Comparison of ENCODE assay signal across 8 cellular contexts in genomic region chr12:53984901-53985357, GRCh38. TPM values are rescaled to one million over a fixed set of nuclear protein-coding genes. Genes with fewer than 3 reads are reported as not detected.
DNase-seq lines count a peak whose midpoint lies in the region; ATAC-seq, FAIRE-seq and TF ChIP-seq lines count a peak whose summit lies in the region.

HOXC10 (plus strand) TSS chr12:53985146; CDS start chr12:53985260, 114 bp downstream.

- peak; percentile 94 for FAIRE-seq in G401.6 (lab: Jason Lieb, UNC)

- H3K4me1 ChIP-seq in HUES6 (ENCODE audit: control insufficient read depth, insufficient read depth, low read length) (0 out of 2 replicates have a peak, but pooled peaks cover 3% of the 10 kb centered on the region), psoas muscle (peaks cover 18% of the 10 kb centered on the region), upper lobe of right lung (peaks cover 15% of the 10 kb centered on the region)

- peaks cover 100% of the 10 kb centered on the region for H3K27me3 ChIP-seq in HUES6 (ENCODE audit: control insufficient read depth, insufficient read depth, low read length)
- H3K27me3 ChIP-seq in psoas muscle (ENCODE audit: insufficient read depth in 3 of 3, low read length in 2 of 3): peaks cover 0 to 3% (median 0%) of the 10 kb centered on the region in 3 donors
- peaks cover 100% of the 10 kb centered on the region for H3K27me3 ChIP-seq in upper lobe of right lung

- H3K36me3 ChIP-seq in HUES6 (ENCODE audit: control insufficient read depth, insufficient read depth, low read length) (no peaks in the 10 kb centered on the region), psoas muscle (ENCODE audit: insufficient read depth in 1 of 2, low read depth in 1 of 2) (no peaks in the 10 kb centered on the region), upper lobe of right lung (no peaks in the 10 kb centered on the region)

- H3K9me3 ChIP-seq in HUES6 (ENCODE audit: control insufficient read depth, insufficient read depth, low read depth, low read length): peaks cover 6% of the 10 kb centered on the region; the same call in 1 of the 2 replicates
- no peaks in the 10 kb centered on the region for H3K9me3 ChIP-seq in psoas muscle
- H3K9me3 ChIP-seq in upper lobe of right lung: no peaks in the 10 kb centered on the region

- DNase-seq in RPMI8226 (peak; percentile 83), activated gamma-delta T cell (lab: John Stamatoyannopoulos, UW) (peak; percentile 32), germinal center (ENCODE audit: low spot score) (peak; percentile 87), psoas muscle (peak; percentile 94 to 98), upper lobe of right lung (peak; percentile 75), cortex of kidney (lab: John Stamatoyannopoulos, UW) (no peak)

- H3K27ac ChIP-seq in HUES6 (ENCODE audit: low read depth, low read length): no peak within 1 kb of the TSS
- H3K27ac ChIP-seq in psoas muscle: peak within 1 kb of the TSS; percentile 95
- no peak within 1 kb of the TSS for H3K27ac ChIP-seq in upper lobe of right lung

- peak within 1 kb of the TSS; percentile 39 for H3K4me3 ChIP-seq in HUES6 (ENCODE audit: low read depth, low read length)
- H3K4me3 ChIP-seq in psoas muscle: peak within 1 kb of the TSS; percentile 79
- H3K4me3 ChIP-seq in upper lobe of right lung: no peak within 1 kb of the TSS

- ATAC-seq in psoas muscle: peak; percentile 71 to 94 (median 82)
- ATAC-seq in upper lobe of right lung: peak; percentile 55

- intact Hi-C loops in psoas muscle (cut with DNase I): loop anchor here (2.0 to 10.0 kb wide), 3 partner anchors 230 to 390 kb away; no protein-coding TSS in a partner anchor
- intact Hi-C loops in upper lobe of right lung (cut with DNase I): no loop called here

- TF ChIP-seq CTCF in psoas muscle (IDR thresholded peaks at IDR 0.05) (peak; percentile 71), upper lobe of right lung (IDR thresholded peaks at IDR 0.05) (peak; percentile 31)

- H3K9ac ChIP-seq in HUES6 (ENCODE audit: low read length): peak within 1 kb of the TSS; percentile 64

- 1% methylated on average over 33 to 36 of the region's 36 CpGs for WGBS in psoas muscle, 3 donors

RNA-seq across cellular contexts. Expression of gene HOXC10, which starts in this region (rescaled TPM):
- total RNA-seq in psoas muscle: 10 to 100 TPM in 2 of 4 donors, 1 to 10 TPM in 2; 3.0 to 79.4 (median 34.3) TPM
- polyA plus RNA-seq in psoas muscle: 100 to 1,000 TPM in 1 of 3 donors, 10 to 100 TPM in 2; 43.4 to 129 (median 74.1) TPM
- not detected for total RNA-seq in upper lobe of right lung

Comparison
In these comparisons a context has a peak if more than half of its experiments do, and no peak if none do; other contexts are left out.
1. Peak in DNase-seq and ATAC-seq in upper lobe of right lung; RNA of the gene not detected or under 1 TPM.